10 cellular contexts compared by ENCODE assay signal in the genomic region with DNA sequence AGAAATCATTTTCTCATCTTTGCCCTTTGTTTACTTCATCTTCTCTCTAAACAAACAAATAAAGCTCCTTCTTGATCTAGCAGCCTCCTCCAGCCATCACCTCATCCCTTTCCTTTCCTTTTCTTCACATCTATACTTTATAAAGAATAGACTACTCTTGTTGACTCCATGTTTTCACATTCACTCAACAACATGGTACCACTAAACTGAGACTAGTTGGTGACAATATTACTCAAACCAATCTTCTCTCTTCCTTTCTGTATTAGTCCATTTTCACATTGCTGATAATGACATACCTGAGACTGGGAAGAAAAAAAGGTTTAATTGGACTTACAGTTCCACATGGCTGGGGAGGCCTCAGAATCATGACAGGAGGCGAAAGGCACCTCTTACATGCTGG.
"Had no signal": no experiment of that assay in that cellular context is flagged by ENCODE, and none has a peak within 500 bp of the region (broad histone marks: within the 10 kb centered on the region; RNA-seq: fewer than 3 reads in every experiment).

No MANE protein-coding gene starts in this region.

- ATAC-seq: HCT116, HepG2 had no signal

- H3K36me3 ChIP-seq: HAP-1 had no signal

- H2AFZ ChIP-seq: GM23248 had no signal

- H3K4me1 ChIP-seq: HAP-1 had no signal

- H3K4me3 ChIP-seq: GM23248, HAP-1 had no signal

- H3K4me3 Mint-ChIP-seq: HFFc6, IgD-negative memory B cell had no signal

- H3K9ac ChIP-seq: GM23248 had no signal

- H3K27ac ChIP-seq: GM23248, HL-60 had no signal

- DNase-seq: GM23248, GOT3, H7, HFFc6, KBM-7 had no signal

- H3K27ac Mint-ChIP-seq: HFFc6 had no signal

- H3K9me3 ChIP-seq: HAP-1 had no signal
